Comparison of ENCODE assay signal across 8 cellular contexts in the genomic region with DNA sequence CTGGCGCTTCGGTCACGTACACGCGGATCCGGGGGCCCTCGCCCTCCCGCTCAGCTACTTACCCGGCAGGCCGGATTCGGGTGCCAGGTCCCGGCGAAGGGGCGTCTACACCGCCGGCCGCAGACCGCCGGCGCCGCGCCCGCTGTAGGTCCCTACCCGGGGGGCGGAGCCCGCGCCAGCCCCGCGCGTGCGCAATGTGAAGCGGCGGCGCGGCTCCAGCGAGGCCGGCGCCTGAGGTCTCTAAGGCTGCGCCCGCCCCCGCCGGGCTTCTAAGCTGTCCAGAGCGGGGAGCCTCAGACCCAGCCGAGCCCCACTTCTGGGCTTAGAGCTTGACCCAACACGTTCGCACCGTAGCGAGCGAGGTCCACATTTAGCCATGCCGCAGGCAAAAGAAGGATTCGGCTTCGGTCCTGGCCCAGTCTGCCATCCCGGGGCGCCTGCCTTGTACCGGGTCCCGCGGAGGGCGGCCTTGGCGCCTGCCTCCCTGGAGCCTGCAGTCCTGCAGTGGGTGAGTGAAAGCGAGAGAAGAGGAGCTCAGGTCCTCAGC. TPM values are rescaled to one million over a fixed set of nuclear protein-coding genes. Genes with fewer than 3 reads are reported as not detected.
A peak's percentile ranks its signal among the peaks of the same experiment; 100 is the strongest.
DNase-seq lines count a peak whose midpoint lies in the region; ATAC-seq and TF ChIP-seq lines count a peak whose summit lies in the region.

A gene with protein sequence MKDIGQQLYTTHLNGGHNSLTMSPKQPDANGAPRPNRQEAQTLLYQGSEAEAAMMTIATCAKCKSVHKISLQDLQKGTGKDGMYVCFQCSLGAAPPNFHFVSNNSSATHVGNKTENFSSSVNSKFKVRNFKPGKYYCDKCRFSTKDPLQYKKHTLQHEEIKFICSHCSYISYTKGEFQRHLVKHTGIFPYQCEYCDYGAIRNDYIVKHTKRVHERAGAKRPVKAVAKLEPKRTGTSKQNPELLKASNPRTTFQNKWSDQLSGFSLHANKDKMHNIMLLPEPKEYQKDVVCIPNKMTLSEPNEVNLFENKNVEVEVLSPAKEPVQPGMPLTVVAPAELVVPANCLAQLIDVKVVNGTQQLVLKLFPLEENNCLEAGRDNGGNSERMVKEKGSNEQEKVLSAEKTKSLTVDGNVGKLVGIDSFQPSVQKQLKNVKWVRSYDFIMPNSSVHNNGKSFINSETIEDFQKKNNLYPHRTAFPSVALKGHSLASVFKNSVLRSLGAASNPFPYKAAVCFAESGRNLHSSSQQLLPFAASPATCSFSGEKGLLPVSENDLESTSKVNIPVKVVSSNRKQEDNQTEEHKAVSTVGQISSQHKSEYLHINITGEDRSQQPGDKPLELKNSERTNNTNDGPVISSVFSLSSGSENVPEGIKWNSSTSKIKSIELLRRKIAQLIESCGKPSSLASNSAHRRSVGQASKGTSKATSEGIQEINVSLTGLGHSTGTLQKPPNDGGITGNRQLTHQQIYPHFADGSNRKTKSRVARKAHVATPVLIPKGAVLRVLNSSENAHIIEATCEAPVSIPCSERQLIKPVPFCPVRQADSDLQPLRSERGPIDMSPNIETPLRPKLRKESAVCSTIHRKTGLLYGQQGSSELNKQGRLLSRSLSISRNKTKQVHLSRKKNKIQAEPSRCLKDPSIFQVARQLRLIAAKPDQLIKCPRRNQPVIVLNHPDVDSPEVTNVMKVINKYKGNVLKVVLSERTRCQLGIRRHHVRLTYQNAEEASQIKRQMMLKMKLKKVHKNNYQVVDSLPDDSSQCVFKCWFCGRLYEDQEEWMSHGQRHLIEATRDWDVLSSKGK (minus strand): TSS at position 172 of the 547 bp plus-strand sequence. CDS start 11,098 bp downstream, outside the sequence.

- peak within 1 kb of the TSS; percentile 61 for H3K9ac ChIP-seq in adipocyte (ENCODE audit: low read length)

- TF ChIP-seq CTCF in heart right ventricle (IDR thresholded peaks at IDR 0.05) (no peak), psoas muscle (IDR thresholded peaks at IDR 0.05) (no peak)

- intact Hi-C loops in heart right ventricle (cut with DNase I) (loop anchor here in 1 of 10 donors (10.0 kb wide), 1 partner anchor 87 kb away; no protein-coding TSS in a partner anchor), psoas muscle (cut with DNase I) (no loop called here)

- ATAC-seq in GM19397 (IDR thresholded peaks at IDR 0.05; ENCODE audit: unreplicated experiment) (peak; percentile 73), HG03520 (IDR thresholded peaks at IDR 0.05; ENCODE audit: unreplicated experiment) (peak; percentile 66), heart right ventricle (peak; percentile 88 to 94 (median 91)), psoas muscle (peak; percentile 87 to 92 (median 90))

- H3K4me3 ChIP-seq in adipocyte (ENCODE audit: low read length) (peak within 1 kb of the TSS; percentile 82), heart right ventricle (peak within 1 kb of the TSS; percentile 48 to 70 (median 64)), psoas muscle (peak within 1 kb of the TSS; percentile 74)

- H3K36me3 ChIP-seq in adipocyte (ENCODE audit: control insufficient read depth, insufficient read depth, low read length, severe bottlenecking) (peaks cover 12% of the 10 kb centered on the region), heart right ventricle (peaks cover 0 to 32% (median 12%) of the 10 kb centered on the region in 9 donors), psoas muscle (ENCODE audit: insufficient read depth in 1 of 2, low read depth in 1 of 2) (peaks cover 3 to 23% of the 10 kb centered on the region in 2 donors)

- H3K4me1 ChIP-seq in adipocyte (ENCODE audit: control insufficient read depth, insufficient read depth, low read length), result peaks cover 10% of the 10 kb centered on the region
- H3K4me1 ChIP-seq in heart right ventricle, result peaks cover 0 to 33% (median 18%) of the 10 kb centered on the region in 9 donors
- H3K4me1 ChIP-seq in psoas muscle, result peaks cover 4% of the 10 kb centered on the region

- 1 to 4% methylated on average over 57 to 60 of the region's 60 CpGs for WGBS in heart right ventricle, 2 donors
- WGBS in psoas muscle, 3 donors, result 1 to 4% (median 2%) methylated on average over 36 to 60 of the region's 60 CpGs

- H3K27me3 ChIP-seq in adipocyte (replicated peaks; ENCODE audit: control insufficient read depth, insufficient read depth, low read length) (peaks cover 27% of the 10 kb centered on the region), heart right ventricle (peaks cover 6 to 49% (median 24%) of the 10 kb centered on the region in 7 donors), psoas muscle (ENCODE audit: insufficient read depth in 3 of 3, low read length in 2 of 3) (peaks cover 0 to 18% (median 10%) of the 10 kb centered on the region in 3 donors)

- peaks cover 5% of the 10 kb centered on the region for H3K9me3 ChIP-seq in adipocyte (ENCODE audit: control insufficient read depth, low read length)
- H3K9me3 ChIP-seq in heart right ventricle, result no peaks in the 10 kb centered on the region
- H3K9me3 ChIP-seq in psoas muscle, result no peaks in the 10 kb centered on the region

- DNase-seq in CMK (ENCODE audit: low read depth) (peak; percentile 58), T-helper 1 cell (peak; percentile 64 to 83 (median 67)), adipocyte (ENCODE audit: low read depth) (peak; percentile 87), heart right ventricle (peak; percentile 54 to 82), psoas muscle (peak; percentile 72 to 81), ureter (ENCODE audit: low spot score) (peak; percentile 71)

- H3K27ac ChIP-seq in heart right ventricle, result peak within 1 kb of the TSS in 9 of 10 donors; percentile 36 to 81 (median 64)
- H3K27ac ChIP-seq in psoas muscle, result peak within 1 kb of the TSS; percentile 61

RNA-seq across cellular contexts. Expression of the gene that starts here (rescaled TPM):
- total RNA-seq in heart right ventricle (10 to 100 TPM; 18.7 to 28.2 (median 24.4) TPM), psoas muscle (10 to 100 TPM; 15.1 to 17.3 (median 17.1) TPM), ureter (25.0 TPM)
- polyA plus RNA-seq in heart right ventricle (1 to 10 TPM; 5.2 to 6.9 TPM), psoas muscle (10 to 100 TPM in 2 of 3 donors, 1 to 10 TPM in 1; 4.5 to 16.3 (median 10.5) TPM)

Comparison
In these comparisons a context has a peak if more than half of its experiments do, and no peak if none do; other contexts are left out.
1. Peak in every context shown above with its lines: DNase-seq, ATAC-seq, H3K4me3 ChIP-seq and H3K27ac ChIP-seq.